In genomic region chr18:44589709-44590108, GRCh38 we compare ENCODE assay signal across 13 cellular contexts.
A peak's percentile ranks its signal among the peaks of the same experiment; 100 is the strongest.
DNase-seq lines count a peak whose midpoint lies in the region; ATAC-seq and TF ChIP-seq lines count a peak whose summit lies in the region.
"Had no signal": no experiment of that assay in that cellular context is flagged by ENCODE, and none has a peak within 500 bp of the region (broad histone marks: within the 10 kb centered on the region; RNA-seq: fewer than 3 reads in every experiment).

No MANE protein-coding gene starts in this region.

- 0 out of 2 replicates have a peak overlapping the region, but pooled peaks have one; percentile 24 for H2AFZ ChIP-seq in PC-3 (ENCODE audit: low read length)

- H3K27me3 ChIP-seq in PC-3 (ENCODE audit: low read length): no peaks in the 10 kb centered on the region
- no peaks in the 10 kb centered on the region for H3K27me3 ChIP-seq in body of pancreas
- H3K27me3 ChIP-seq: BLaER1 treated with 17β-estradiol and CSF1 and Interleukin-3, amounts not matched to agents 10 nM and 100 nM; Peyer's patch had no signal

- no peak overlapping the region for H3K9ac ChIP-seq in PC-3 (ENCODE audit: low read length)
- H3K9ac ChIP-seq: BLaER1 treated with 17β-estradiol and CSF1 and Interleukin-3, amounts not matched to agents 10 nM and 100 nM had no signal

- TF ChIP-seq CTCF in AG09309 (IDR thresholded peaks at IDR 0.05; ENCODE audit: control insufficient read depth, insufficient read depth, low read depth, low read length, missing control alignments) (no peak), PC-3 (conservative IDR thresholded peaks at IDR 0.05; ENCODE audit: low read depth, low read length) (no peak), omental fat pad (IDR thresholded peaks at IDR 0.05) (no peak), body of pancreas (IDR thresholded peaks at IDR 0.05) (no peak)

- 93 to 96% methylated on average over 3 of the region's 3 CpGs for WGBS in body of pancreas, 2 donors

- no peak for TF ChIP-seq POLR2A in body of pancreas (IDR thresholded peaks at IDR 0.05)

- no peaks in the 10 kb centered on the region for H3F3A ChIP-seq in PC-3 (ENCODE audit: low read length, unreplicated experiment)

- ATAC-seq in PC-3: peak; percentile 88
- peak; percentile 51 for ATAC-seq in omental fat pad (ENCODE audit: low FRiP score)
- ATAC-seq in HG03196 (IDR thresholded peaks at IDR 0.05; ENCODE audit: unreplicated experiment): no peak
- no peak for ATAC-seq in body of pancreas

- BruUV-seq in PC-3 (replicated peaks; lab: Mats Ljungman, UMichigan): no TSS peak

- POLR2A ChIA-PET in PC-3 (lab: Charles Lee; ENCODE audit: unreplicated experiment): interaction anchor here (0.7 kb wide), 1 partner anchor 12 kb away, joined by 3 read pairs; no protein-coding TSS in a partner anchor

- H3K4me2 ChIP-seq in PC-3 (ENCODE audit: low read length): peak overlapping the region; percentile 62

- H3K4me1 ChIP-seq in PC-3 (ENCODE audit: insufficient read depth, low read length) (peaks cover 16% of the 10 kb centered on the region), body of pancreas (no peaks in the 10 kb centered on the region)
- H3K4me1 ChIP-seq: Peyer's patch had no signal

- peak overlapping the region; percentile 9 for H3K4me3 ChIP-seq in AG09309 (ENCODE audit: control insufficient read depth, low read depth, low read length)
- H3K4me3 ChIP-seq in PC-3 (ENCODE audit: low read length): no peak overlapping the region
- no peak overlapping the region for H3K4me3 ChIP-seq in body of pancreas
- H3K4me3 ChIP-seq: BLaER1 treated with 17β-estradiol and CSF1 and Interleukin-3, amounts not matched to agents 10 nM and 100 nM; Peyer's patch had no signal

- intact Hi-C loops in PC-3 (cut with micrococcal nuclease): no loop called here
- intact Hi-C loops in body of pancreas (cut with DNase I): no loop called here

- no peak for DNase-seq in AG09309 (ENCODE audit: low read depth)
- peak; percentile 75 for DNase-seq in PC-3
- no peak for DNase-seq in epithelial cell of prostate (ENCODE audit: low read depth, low spot score)
- DNase-seq in omental fat pad (ENCODE audit: low spot score): no peak
- DNase-seq in midbrain (lab: John Stamatoyannopoulos, UW): no peak
- no peak for DNase-seq in body of pancreas
- DNase-seq in RKO (ENCODE audit: low spot score): no peak
- DNase-seq: effector memory CD4-positive, alpha-beta T cell; NCI-H187 treated with DMSO at 0.1 percent for 48 hours; Peyer's patch; retina had no signal

- CTCF ChIA-PET in PC-3 (lab: Charles Lee): no interaction called here

- H3K36me3 ChIP-seq in PC-3 (ENCODE audit: low read depth, low read length) (no peaks in the 10 kb centered on the region), body of pancreas (replicated peaks in 1 of 2; ENCODE audit: insufficient read depth in 1 of 2, low read depth in 2 of 2) (no peaks in the 10 kb centered on the region)
- H3K36me3 ChIP-seq: BLaER1 treated with 17β-estradiol and CSF1 and Interleukin-3, amounts not matched to agents 10 nM and 100 nM; Peyer's patch had no signal

- no peaks in the 10 kb centered on the region for H3K9me3 ChIP-seq in PC-3 (ENCODE audit: low read length)
- H3K9me3 ChIP-seq in body of pancreas: no peaks in the 10 kb centered on the region
- H3K9me3 ChIP-seq: BLaER1 treated with 17β-estradiol and CSF1 and Interleukin-3, amounts not matched to agents 10 nM and 100 nM; Peyer's patch had no signal

- H3K27ac ChIP-seq in PC-3 (ENCODE audit: low read length) (peak overlapping the region; percentile 70), epithelial cell of prostate (peak overlapping the region; percentile 28), body of pancreas (no peak overlapping the region)
- H3K27ac ChIP-seq: BLaER1 treated with 17β-estradiol and CSF1 and Interleukin-3, amounts not matched to agents 10 nM and 100 nM had no signal

- H4K20me1 ChIP-seq in PC-3 (ENCODE audit: low read length): no peaks in the 10 kb centered on the region
- H4K20me1 ChIP-seq: BLaER1 treated with 17β-estradiol and CSF1 and Interleukin-3, amounts not matched to agents 10 nM and 100 nM had no signal

- H3K79me2 ChIP-seq in PC-3 (ENCODE audit: low read length): no peaks in the 10 kb centered on the region

- no peaks in the 10 kb centered on the region for H3K9me2 ChIP-seq in PC-3 (replicated peaks; ENCODE audit: low read length)

Comparison
In these comparisons a context has a peak if more than half of its experiments do, and no peak if none do; other contexts are left out.
1. ATAC-seq: peak in PC-3 (single experiment) and omental fat pad (single experiment); none in HG03196 (single experiment) and body of pancreas (single experiment).
2. H3K27ac ChIP-seq: peak in PC-3 (single experiment) and epithelial cell of prostate (single experiment); none in body of pancreas (0 of 4).